Comparison of ENCODE assay signal across 8 cellular contexts in genomic region chr2:96739633-96740428, GRCh38.
DNase-seq lines count a peak whose midpoint lies in the region; ATAC-seq and FAIRE-seq lines count a peak whose summit lies in the region.

Gene LMAN2L (minus strand): TSS chr2:96740064. CDS start chr2:96740040, 24 bp downstream.

- DNase-seq in Ammon's horn (ENCODE audit: low spot score), result peak; percentile 99
- peak; percentile 89 for DNase-seq in GM19238 (ENCODE audit: insufficient read length, low spot score)
- DNase-seq in NCI-H524 (lab: John Stamatoyannopoulos, UW), result peak; percentile 93 to 96
- peak; percentile 95 to 96 for DNase-seq in activated CD4-positive, alpha-beta T cell treated with anti-CD3 and anti-CD28 coated beads for 4 hours
- DNase-seq in kidney tubule cell (ENCODE audit: low spot score), result peak; percentile 97
- DNase-seq in stimulated activated CD4-positive, alpha-beta T cell treated with anti-CD3 and anti-CD28 coated beads, Interleukin-1b, Interleukin-23, amount 100 ng/mL, for 24 hours (ENCODE audit: low read depth in 4 of 4, low spot score in 1 of 4), result peak; percentile 82 to 98 (median 90)

- ATAC-seq in HG03442 (IDR thresholded peaks at IDR 0.05; ENCODE audit: unreplicated experiment), result peak; percentile 99

- FAIRE-seq in colon (lab: Jason Lieb, UNC), result peak; percentile 89

Comparison
In these comparisons a context has a peak if more than half of its experiments do, and no peak if none do; other contexts are left out.
1. Peak in every context shown above with its lines: DNase-seq and ATAC-seq.